Comparison of ENCODE assay signal across 17 cellular contexts in the genomic region with DNA sequence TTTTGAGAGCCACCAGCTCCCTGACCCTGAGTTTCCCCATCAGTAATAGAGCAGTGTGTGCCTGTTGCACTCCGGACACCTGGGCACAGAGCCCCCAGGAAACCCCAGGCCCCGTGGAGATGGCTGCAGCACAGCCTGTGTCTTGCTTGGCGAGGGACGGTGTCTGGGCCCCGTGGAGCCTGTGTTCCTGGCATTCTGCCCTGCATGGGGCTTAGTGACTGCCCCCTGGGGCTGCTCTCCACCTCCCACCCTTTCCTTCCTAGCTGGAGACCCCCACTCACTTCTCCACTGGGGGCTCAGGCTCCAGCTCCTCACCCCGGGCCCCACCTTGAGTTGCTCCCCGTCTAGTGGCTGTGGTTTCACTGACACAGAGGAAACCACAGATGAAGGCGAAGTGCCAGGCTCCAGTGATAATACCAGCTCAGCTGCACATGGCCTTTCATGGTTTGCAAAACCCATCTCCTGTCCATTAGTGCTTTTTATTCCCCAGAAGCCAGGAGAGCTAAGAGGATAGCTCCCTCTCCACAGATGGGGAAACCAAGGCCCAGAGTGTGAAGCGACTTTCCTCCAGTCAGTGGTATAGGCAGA. TPM values are rescaled to one million over a fixed set of nuclear protein-coding genes. Genes with fewer than 3 reads are reported as not detected.
DNase-seq lines count a peak whose midpoint lies in the region; ATAC-seq and TF ChIP-seq lines count a peak whose summit lies in the region.
"Had no signal": no experiment of that assay in that cellular context is flagged by ENCODE, and none has a peak within 500 bp of the region (broad histone marks: within the 10 kb centered on the region; RNA-seq: fewer than 3 reads in every experiment).

No MANE protein-coding gene starts in this region.

- H3K27ac ChIP-seq in RWPE2 (ENCODE audit: poor library complexity, severe bottlenecking) (no peak overlapping the region), breast epithelium (no peak overlapping the region)
- H3K27ac ChIP-seq: prostate gland, testis had no signal

- no peak for ATAC-seq in RWPE2 (ENCODE audit: low read depth)
- no peak for ATAC-seq in HG03175 (IDR thresholded peaks at IDR 0.05; ENCODE audit: unreplicated experiment)

- in situ Hi-C loops in ACHN (cut with HindIII; ENCODE audit: low pct_ligation_motif_present, low pct_unique_long_range_greater_than_20kb, low sequenced_read_pairs), result no loop called here

- no peaks in the 10 kb centered on the region for H3K36me3 ChIP-seq in RWPE2 (ENCODE audit: low read depth)
- H3K36me3 ChIP-seq in breast epithelium, result no peaks in the 10 kb centered on the region
- H3K36me3 ChIP-seq: prostate gland had no signal

- no peak overlapping the region for H3K4me3 ChIP-seq in RWPE2 (ENCODE audit: severe bottlenecking)
- H3K4me3 ChIP-seq in fibroblast of villous mesenchyme (ENCODE audit: low read depth, low read length), result no peak overlapping the region
- no peak overlapping the region for H3K4me3 ChIP-seq in breast epithelium
- H3K4me3 ChIP-seq: prostate gland, testis had no signal

- intact Hi-C loops in breast epithelium (cut with DNase I; ENCODE audit: low total_unique reads), result loop anchor here (1.0 kb wide), 1 partner anchor 32 kb away; no protein-coding TSS in a partner anchor

- H3K4me1 ChIP-seq in RWPE2 (ENCODE audit: insufficient read depth, poor library complexity, severe bottlenecking) (no peaks in the 10 kb centered on the region), breast epithelium (no peaks in the 10 kb centered on the region)
- H3K4me1 ChIP-seq: prostate gland, testis had no signal

- no peaks in the 10 kb centered on the region for H3K27me3 ChIP-seq in RWPE2 (ENCODE audit: insufficient read depth, poor library complexity, severe bottlenecking)
- H3K27me3 ChIP-seq in breast epithelium, result peaks cover 0 to 13% of the 10 kb centered on the region in 2 donors
- H3K27me3 ChIP-seq: testis had no signal

- DNase-seq in ACHN (peak; percentile 15), GM03348 (ENCODE audit: low spot score) (peak; percentile 74), RWPE2 (ENCODE audit: low spot score) (peak; percentile 34), fibroblast of villous mesenchyme (ENCODE audit: low read depth) (peak; percentile 17), breast epithelium (ENCODE audit: low spot score in 2 of 2) (no peak), NCI-H82 treated with DMSO at 0.1 percent for 48 hours (lab: John Stamatoyannopoulos, UW; ENCODE audit: unreplicated experiment) (no peak), iPS-NIHi7 (ENCODE audit: extremely low spot score) (no peak)
- DNase-seq: activated CD4-positive, alpha-beta T cell treated with anti-CD3 and anti-CD28 coated beads, Interleukin-2, amount 50 U/mL, for 1 hour; DMS153; NCI-H1417 treated with DMSO at 0.1 percent for 48 hours; testis had no signal

- H3K9me3 ChIP-seq in RWPE2 (ENCODE audit: severe bottlenecking), result no peaks in the 10 kb centered on the region
- no peaks in the 10 kb centered on the region for H3K9me3 ChIP-seq in breast epithelium
- H3K9me3 ChIP-seq: prostate gland, testis had no signal

- TF ChIP-seq CTCF in RWPE2 (IDR thresholded peaks at IDR 0.05; ENCODE audit: poor library complexity, severe bottlenecking) (no peak), fibroblast of villous mesenchyme (IDR thresholded peaks at IDR 0.05; ENCODE audit: insufficient read depth, low read depth, low read length) (no peak), breast epithelium (IDR thresholded peaks at IDR 0.05) (no peak)

- no peak for TF ChIP-seq POLR2A in breast epithelium (IDR thresholded peaks at IDR 0.05)

RNA-seq across cellular contexts. Expression of a gene that starts 39.5 kb away (rescaled TPM):
- total RNA-seq in fibroblast of villous mesenchyme, result not detected in 2 replicates
- total RNA-seq in breast epithelium, result not detected
- total RNA-seq: activated T-helper 2 cell treated with anti-CD3 and anti-CD28 coated beads, Interferon-gamma antibody, Interleukin-2, Interleukin-4, amounts not matched to agents 10 μg/mL and 5 μg/mL and 100 μg/mL, durations not matched to agents 14 hours and 24 hours and 36 hours; B cell; bronchial epithelial cell; NCI-H460 had no signal

Comparison
In these comparisons a context has a peak if more than half of its experiments do, and no peak if none do; other contexts are left out.
1. DNase-seq: peak in ACHN (single experiment), GM03348 (single experiment), RWPE2 (single experiment) and fibroblast of villous mesenchyme (single experiment); none in breast epithelium (0 of 2), NCI-H82 treated with DMSO at 0.1 percent for 48 hours (single experiment) and iPS-NIHi7 (single experiment).